In genomic region chr21:45572783-45573451, GRCh38 we compare ENCODE assay signal across 26 cellular contexts. TPM values are rescaled to one million over a fixed set of nuclear protein-coding genes. Genes with fewer than 3 reads are reported as not detected.
A peak's percentile ranks its signal among the peaks of the same experiment; 100 is the strongest.
DNase-seq lines count a peak whose midpoint lies in the region; TF ChIP-seq lines count a peak whose summit lies in the region.
"Had no signal": no experiment of that assay in that cellular context is flagged by ENCODE, and none has a peak within 500 bp of the region (broad histone marks: within the 10 kb centered on the region; RNA-seq: fewer than 3 reads in every experiment).

No MANE protein-coding gene starts in this region.

- 88 to 90% methylated on average over 10 to 11 of the region's 11 CpGs for WGBS in endodermal cell (ENCODE audit: insufficient coverage in 1 of 2, insufficient read length in 1 of 2), 2 experiments
- WGBS in thyroid gland, 2 donors: 77 to 81% methylated on average over 11 of the region's 11 CpGs

- no peak overlapping the region for H3K9ac ChIP-seq in endodermal cell (ENCODE audit: extremely low read depth, low read length, poor library complexity, severe bottlenecking)
- H3K9ac ChIP-seq in neural progenitor cell: no peak overlapping the region
- H3K9ac ChIP-seq: GM23248 had no signal

- H3K36me3 Mint-ChIP-seq in endodermal cell (ENCODE audit: low read depth) (no peaks in the 10 kb centered on the region), neural progenitor cell (no peaks in the 10 kb centered on the region)

- H3K27ac Mint-ChIP-seq in endodermal cell (no peak overlapping the region), neural progenitor cell (peak overlapping the region; percentile 81)
- H3K27ac Mint-ChIP-seq: activated CD4-positive, alpha-beta T cell treated with anti-CD3 and anti-CD28 coated beads, Interleukin-2, amount 10 ng/mL, durations not matched to agents 7 days and 5 days; activated T-cell treated with anti-CD3 and anti-CD28 coated beads, Interleukin-2, amount 50 U/mL, for 72 hours; HFFc6 had no signal

- H3K9me3 ChIP-seq in endodermal cell (ENCODE audit: control insufficient read depth, low read length) (no peaks in the 10 kb centered on the region), neural progenitor cell (ENCODE audit: low read depth) (no peaks in the 10 kb centered on the region), thyroid gland (no peaks in the 10 kb centered on the region)
- H3K9me3 ChIP-seq: left lung, SJCRH30, thoracic aorta, uterus had no signal

- no peaks in the 10 kb centered on the region for H3K27me3 ChIP-seq in endodermal cell (ENCODE audit: control insufficient read depth, insufficient read depth, low read length, poor library complexity, severe bottlenecking)
- no peaks in the 10 kb centered on the region for H3K27me3 ChIP-seq in neural progenitor cell
- no peaks in the 10 kb centered on the region for H3K27me3 ChIP-seq in thyroid gland
- H3K27me3 ChIP-seq: uterus had no signal

- peak; percentile 22 for DNase-seq in activated CD8-positive, alpha-beta memory T cell treated with anti-CD3 and anti-CD28 coated beads, Interleukin-2, amount 50 U/mL, for 48 hours
- no peak for DNase-seq in activated CD8-positive, alpha-beta memory T cell treated with anti-CD3 and anti-CD28 coated beads, Interleukin-2, amount 50 U/mL, for 4 hours
- DNase-seq in endodermal cell (peak; percentile 21), neural progenitor cell (ENCODE audit: low spot score) (no peak), thyroid gland (no peak), NCI-H2196 (lab: John Stamatoyannopoulos, UW; ENCODE audit: unreplicated experiment) (no peak), NCI-H526 treated with DMSO at 0.1 percent for 48 hours (lab: John Stamatoyannopoulos, UW) (no peak), GDM1 (lab: John Stamatoyannopoulos, UW) (no peak)
- DNase-seq: activated CD4-positive, alpha-beta T cell treated with anti-CD3 and anti-CD28 coated beads, Interleukin-2, amount 10 ng/mL, durations not matched to agents 7 days and 5 days; activated T-cell treated with anti-CD3 and anti-CD28 coated beads, Interleukin-2, amount 50 U/mL, for 72 hours; cerebellar nuclear complex; DND-41; HFFc6; mesendoderm; NCI-H1048; NCI-H1694; NCI-H446 treated with DMSO at 0.1 percent for 48 hours; nucleus accumbens; RPMI8226; SJCRH30; stimulated activated naive CD4-positive, alpha-beta T cell treated with Interleukin-2 at 50 U/mL for 16 hours; T1000 had no signal

- H3F3A ChIP-seq in neural progenitor cell (ENCODE audit: low read depth): peaks cover 8% of the 10 kb centered on the region

- no peak overlapping the region for H2AFZ ChIP-seq in neural progenitor cell (replicated peaks)
- H2AFZ ChIP-seq: GM23248 had no signal

- TF ChIP-seq POLR2A in thyroid gland (IDR thresholded peaks at IDR 0.05): no peak

- no peak overlapping the region for H3K4me2 ChIP-seq in neural progenitor cell

- peaks cover 3% of the 10 kb centered on the region for H3K27me3 Mint-ChIP-seq in endodermal cell (ENCODE audit: insufficient read depth)
- peaks cover 22% of the 10 kb centered on the region for H3K27me3 Mint-ChIP-seq in neural progenitor cell (ENCODE audit: insufficient read depth, low read depth)

- H3K36me3 ChIP-seq in endodermal cell (ENCODE audit: control insufficient read depth, insufficient read depth, low read length) (no peaks in the 10 kb centered on the region), neural progenitor cell (no peaks in the 10 kb centered on the region), thyroid gland (no peaks in the 10 kb centered on the region)
- H3K36me3 ChIP-seq: left lung, SJCRH30, thoracic aorta, uterus had no signal

- H3K4me1 ChIP-seq in endodermal cell (ENCODE audit: control insufficient read depth, insufficient read depth, low read length): no peaks in the 10 kb centered on the region
- peaks cover 22% of the 10 kb centered on the region for H3K4me1 ChIP-seq in neural progenitor cell
- H3K4me1 ChIP-seq in thyroid gland: peaks cover 4 to 39% of the 10 kb centered on the region in 2 donors
- H3K4me1 ChIP-seq: left lung, SJCRH30, uterus had no signal

- no peaks in the 10 kb centered on the region for H4K20me1 ChIP-seq in neural progenitor cell (ENCODE audit: low read depth)

- intact Hi-C loops in thyroid gland (cut with DNase I): no loop called here

- H3K4me3 Mint-ChIP-seq in endodermal cell: no peak overlapping the region
- no peak overlapping the region for H3K4me3 Mint-ChIP-seq in neural progenitor cell
- H3K4me3 Mint-ChIP-seq: activated CD4-positive, alpha-beta T cell treated with anti-CD3 and anti-CD28 coated beads, Interleukin-2, amount 10 ng/mL, durations not matched to agents 7 days and 5 days; activated T-cell treated with anti-CD3 and anti-CD28 coated beads, Interleukin-2, amount 50 U/mL, for 72 hours; HFFc6 had no signal

- H3K9me3 Mint-ChIP-seq in endodermal cell (no peaks in the 10 kb centered on the region), neural progenitor cell (peaks cover 3% of the 10 kb centered on the region)
- H3K9me3 Mint-ChIP-seq: activated CD4-positive, alpha-beta T cell treated with anti-CD3 and anti-CD28 coated beads, Interleukin-2, amount 10 ng/mL, durations not matched to agents 7 days and 5 days; activated T-cell treated with anti-CD3 and anti-CD28 coated beads, Interleukin-2, amount 50 U/mL, for 72 hours; HFFc6 had no signal

- H3K27ac ChIP-seq in endodermal cell (ENCODE audit: low read depth, low read length) (no peak overlapping the region), neural progenitor cell (no peak overlapping the region), thyroid gland (peak overlapping the region in 2 of 3 donors; percentile 55 to 56)
- H3K27ac ChIP-seq: GM23248, left lung, SJCRH30, thoracic aorta, uterus had no signal

- TF ChIP-seq CTCF in endodermal cell (conservative IDR thresholded peaks at IDR 0.05): no peak
- no peak for TF ChIP-seq CTCF in neural progenitor cell (IDR thresholded peaks at IDR 0.05)
- no peak for TF ChIP-seq CTCF in thyroid gland (IDR thresholded peaks at IDR 0.05)

- H3K79me2 ChIP-seq in neural progenitor cell (ENCODE audit: low read depth): no peaks in the 10 kb centered on the region

- H3K4me1 Mint-ChIP-seq in endodermal cell (no peaks in the 10 kb centered on the region), neural progenitor cell (peaks cover 40% of the 10 kb centered on the region)
- H3K4me1 Mint-ChIP-seq: activated CD4-positive, alpha-beta T cell treated with anti-CD3 and anti-CD28 coated beads, Interleukin-2, amount 10 ng/mL, durations not matched to agents 7 days and 5 days had no signal

- H3K4me3 ChIP-seq in endodermal cell (ENCODE audit: low read length) (no peak overlapping the region), neural progenitor cell (no peak overlapping the region), thyroid gland (replicated peaks in 1 of 3) (no peak overlapping the region)
- H3K4me3 ChIP-seq: GM23248, left lung, SJCRH30, thoracic aorta, uterus had no signal

RNA-seq across cellular contexts. Expression of gene SLC19A1, which starts 30.7 kb away (rescaled TPM):
- total RNA-seq in endodermal cell (10 to 100 TPM; 28.8 to 29.4 TPM), neural progenitor cell (ENCODE audit: low replicate concordance) (7.7 and 17.3 TPM in 2 replicates), thyroid gland (10 to 100 TPM in 3 of 4 donors, 1 to 10 TPM in 1; 7.6 to 15.5 (median 12.2) TPM)
- 19.9 TPM for polyA plus RNA-seq in endodermal cell (2013, experiment 1 of 2)
- polyA plus RNA-seq in endodermal cell (2013, experiment 2 of 2): 16.4 TPM

Comparison
In these comparisons a context has a peak if more than half of its experiments do, and no peak if none do; other contexts are left out.
1. DNase-seq: peak in activated CD8-positive, alpha-beta memory T cell treated with anti-CD3 and anti-CD28 coated beads, Interleukin-2, amount 50 U/mL, for 48 hours (single experiment) and endodermal cell (single experiment); none in activated CD8-positive, alpha-beta memory T cell treated with anti-CD3 and anti-CD28 coated beads, Interleukin-2, amount 50 U/mL, for 4 hours (single experiment), neural progenitor cell (single experiment), thyroid gland (0 of 2), NCI-H2196 (single experiment), NCI-H526 treated with DMSO at 0.1 percent for 48 hours (single experiment) and GDM1 (single experiment).
2. H3K27ac ChIP-seq: peak in thyroid gland (2 of 3); none in endodermal cell (single experiment) and neural progenitor cell (single experiment).